In the genomic region with DNA sequence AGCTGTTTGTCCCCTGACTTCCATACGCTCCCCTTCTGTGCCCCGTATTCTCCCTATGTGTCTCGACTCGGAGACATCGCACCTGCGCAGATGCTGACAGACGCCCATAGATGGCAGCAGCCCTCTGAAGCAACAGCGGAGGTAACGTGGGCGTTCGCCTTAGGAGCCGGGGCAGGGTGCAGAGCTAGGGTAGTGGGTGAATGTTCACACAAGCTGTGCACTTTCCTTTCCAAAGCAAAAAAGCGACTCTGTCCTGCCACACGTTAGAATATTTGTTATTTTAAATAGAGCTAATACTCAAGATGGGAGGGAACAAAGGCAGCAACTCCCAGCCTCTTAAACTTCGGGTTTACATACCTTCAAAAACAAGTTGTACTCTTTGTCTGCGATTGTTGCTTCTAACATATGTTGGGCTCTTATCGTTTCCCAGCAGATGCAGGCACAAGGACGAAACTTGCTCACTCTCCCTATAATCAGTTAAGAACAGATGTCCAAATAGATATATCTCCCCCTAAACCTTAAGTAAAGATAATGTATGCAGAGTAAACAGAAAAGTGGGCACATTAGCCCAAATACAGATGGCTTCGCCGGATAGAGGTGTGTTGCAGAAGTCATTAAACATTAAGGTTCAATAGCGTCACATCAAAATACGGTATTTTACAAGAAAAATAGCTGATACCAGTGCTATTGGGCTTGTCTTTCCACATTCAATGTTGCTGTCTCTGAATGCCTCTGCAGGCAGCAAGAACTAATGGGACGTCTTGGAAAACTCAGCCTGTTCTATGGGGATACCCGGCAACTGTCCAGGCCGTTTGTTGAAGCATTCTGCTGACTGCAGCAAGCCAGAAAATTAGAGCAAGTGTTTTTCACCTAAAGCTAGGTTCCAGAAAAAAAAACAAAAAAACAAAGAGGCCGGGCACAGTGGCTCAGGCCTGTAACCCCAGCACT, we compare ENCODE assay signal across 8 cellular contexts.
DNase-seq lines count a peak whose midpoint lies in the region; ATAC-seq and TF ChIP-seq lines count a peak whose summit lies in the region.

No MANE protein-coding gene starts in this region.

- 0 out of 2 replicates have a peak overlapping the region, but pooled peaks have one; percentile 3 for H3K4me2 ChIP-seq in SK-N-SH

- H3K36me3 Mint-ChIP-seq in activated naive CD4-positive, alpha-beta T cell treated with anti-CD3 and anti-CD28 coated beads for 36 hours (ENCODE audit: low read depth), result no peaks in the 10 kb centered on the region

- no peak overlapping the region for H3K4me3 Mint-ChIP-seq in activated naive CD4-positive, alpha-beta T cell treated with anti-CD3 and anti-CD28 coated beads for 36 hours

- CTCF ChIA-PET in SK-N-SH (lab: Yijun Ruan, JAX), result interaction anchor here (0.6 to 2.8 kb wide), 31 partner anchors 8 to 610 kb away, joined by 3 to 19 read pairs (median 3); a partner anchor contains a TSS
- CTCF ChIA-PET in activated naive CD4-positive, alpha-beta T cell treated with anti-CD3 and anti-CD28 coated beads for 36 hours (lab: Charles Lee), result interaction anchor here (0.6 to 6.0 kb wide), 40 partner anchors 8 to 767 kb away, joined by 3 to 68 read pairs (median 3); no protein-coding TSS in a partner anchor

- no peak for TF ChIP-seq EP300 in SK-N-SH (IDR thresholded peaks at IDR 0.05; ENCODE audit: borderline replicate concordance in 1 of 2, low read depth in 1 of 2, low read length in 1 of 2)

- H3K27me3 ChIP-seq in SK-N-SH (ENCODE audit: insufficient read depth) (no peaks in the 10 kb centered on the region), heart left ventricle (peaks cover 0 to 3% (median 0%) of the 10 kb centered on the region in 9 donors)

- no peaks in the 10 kb centered on the region for H3K9me3 ChIP-seq in SK-N-SH
- H3K9me3 ChIP-seq in heart left ventricle, result no peaks in the 10 kb centered on the region

- TF ChIP-seq POLR2A in heart left ventricle (IDR thresholded peaks at IDR 0.05), result no peak

- TF ChIP-seq CTCF in SK-N-SH (IDR thresholded peaks at IDR 0.05), result peak; percentile 69
- peak; percentile 28 to 69 (median 59) for TF ChIP-seq CTCF in heart left ventricle (IDR thresholded peaks at IDR 0.05)

- no peaks in the 10 kb centered on the region for H3K36me3 ChIP-seq in SK-N-SH (replicated peaks in 1 of 2; ENCODE audit: control insufficient read depth in 1 of 2, insufficient read depth in 2 of 2, low read length in 1 of 2)
- no peaks in the 10 kb centered on the region for H3K36me3 ChIP-seq in heart left ventricle

- H3K79me2 ChIP-seq in SK-N-SH (ENCODE audit: insufficient read depth), result no peaks in the 10 kb centered on the region

- H3K27ac Mint-ChIP-seq in activated naive CD4-positive, alpha-beta T cell treated with anti-CD3 and anti-CD28 coated beads for 36 hours, result no peak overlapping the region

- H3F3A ChIP-seq in SK-N-SH (replicated peaks; ENCODE audit: insufficient read depth), result peaks cover 7% of the 10 kb centered on the region

- peak overlapping the region in 1 of 2 experiments; percentile 42; a peak in 2 of 4 replicates for H3K4me3 ChIP-seq in SK-N-SH (ENCODE audit: low read depth in 2 of 2, low read length in 1 of 2)
- H3K4me3 ChIP-seq in heart left ventricle, result peak overlapping the region in 1 of 12 donors; percentile 7

- H3K27ac ChIP-seq in SK-N-SH (ENCODE audit: low read depth in 2 of 2, low read length in 1 of 2) (no peak overlapping the region), heart left ventricle (no peak overlapping the region)

- ATAC-seq in GM19452 (IDR thresholded peaks at IDR 0.05; ENCODE audit: unreplicated experiment) (peak; percentile 95), HG03520 (IDR thresholded peaks at IDR 0.05; ENCODE audit: unreplicated experiment) (peak; percentile 96), heart left ventricle (peak; percentile 73 to 95 (median 92))

- H3K4me1 Mint-ChIP-seq in activated naive CD4-positive, alpha-beta T cell treated with anti-CD3 and anti-CD28 coated beads for 36 hours (ENCODE audit: low read depth), result peaks cover 13% of the 10 kb centered on the region

- peak; percentile 82 for TF ChIP-seq RAD21 in SK-N-SH (IDR thresholded peaks at IDR 0.05; ENCODE audit: low read length)

- POLR2A ChIA-PET in SK-N-SH (lab: Yijun Ruan, JAX), result no interaction called here

- intact Hi-C loops in activated naive CD4-positive, alpha-beta T cell treated with anti-CD3 and anti-CD28 coated beads for 36 hours (cut with micrococcal nuclease), result loop anchor here (1.0 kb wide), 3 partner anchors 201 to 497 kb away; a partner anchor contains a TSS
- intact Hi-C loops in heart left ventricle (cut with DNase I), result loop anchor here in 8 of 10 donors (1.0 to 10.0 kb wide), 6 partner anchors 204 to 497 kb away; a partner anchor contains a TSS

- no peak overlapping the region for H3K9ac ChIP-seq in SK-N-SH

- H3K4me1 ChIP-seq in SK-N-SH (ENCODE audit: control insufficient read depth in 1 of 2, insufficient read depth in 2 of 2, low read depth in 1 of 2, low read length in 1 of 2), result peaks cover 2 to 3% of the 10 kb centered on the region in 2 experiments; a peak in 1 of 4 replicates
- peaks cover 0 to 19% (median 1%) of the 10 kb centered on the region in 12 donors for H3K4me1 ChIP-seq in heart left ventricle

- no peaks in the 10 kb centered on the region for H3K9me3 Mint-ChIP-seq in activated naive CD4-positive, alpha-beta T cell treated with anti-CD3 and anti-CD28 coated beads for 36 hours

- DNase-seq in CMK (ENCODE audit: low read depth) (peak; percentile 92), SK-N-SH (peak; percentile 71), heart left ventricle (peak; percentile 53 to 86 (median 69)), renal cortical epithelial cell (ENCODE audit: low read depth) (peak; percentile 39), GOT3 (lab: John Stamatoyannopoulos, UW) (no peak)
- DNase-seq in activated naive CD4-positive, alpha-beta T cell treated with anti-CD3 and anti-CD28 coated beads for 36 hours, result peak; percentile 90

- H2AFZ ChIP-seq in SK-N-SH (ENCODE audit: low read depth), result no peak overlapping the region; the same call in 1 of the 2 replicates

- 0 out of 2 replicates have a peak, but pooled peaks cover 3% of the 10 kb centered on the region for H3K9me2 ChIP-seq in SK-N-SH

- no peaks in the 10 kb centered on the region for H3K27me3 Mint-ChIP-seq in activated naive CD4-positive, alpha-beta T cell treated with anti-CD3 and anti-CD28 coated beads for 36 hours (ENCODE audit: low read depth)

- no peaks in the 10 kb centered on the region for H4K20me1 ChIP-seq in SK-N-SH (ENCODE audit: insufficient read depth)

- 36% methylated on average over 15 of the region's 26 CpGs for WGBS in SK-N-SH (ENCODE audit: low lambda C conversion rate)
- 27 to 32% (median 29%) methylated on average over 24 to 26 of the region's 26 CpGs for WGBS in heart left ventricle, 4 donors

TF ChIP-seq in SK-N-SH, 30 proteins besides CTCF, POLR2A, EP300 and RAD21:
- TF ChIP-seq, protein P1, sequence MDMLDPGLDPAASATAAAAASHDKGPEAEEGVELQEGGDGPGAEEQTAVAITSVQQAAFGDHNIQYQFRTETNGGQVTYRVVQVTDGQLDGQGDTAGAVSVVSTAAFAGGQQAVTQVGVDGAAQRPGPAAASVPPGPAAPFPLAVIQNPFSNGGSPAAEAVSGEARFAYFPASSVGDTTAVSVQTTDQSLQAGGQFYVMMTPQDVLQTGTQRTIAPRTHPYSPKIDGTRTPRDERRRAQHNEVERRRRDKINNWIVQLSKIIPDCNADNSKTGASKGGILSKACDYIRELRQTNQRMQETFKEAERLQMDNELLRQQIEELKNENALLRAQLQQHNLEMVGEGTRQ (IDR thresholded peaks at IDR 0.05; ENCODE audit: borderline replicate concordance, low read depth, low read length), result no peak
- peak; percentile 52; the same call in 1 of the 2 replicates for TF ChIP-seq NRF1 (IDR thresholded peaks at IDR 0.05; ENCODE audit: low read depth, low read length)
- no peak for TF ChIP-seq RFX5 (IDR thresholded peaks at IDR 0.05; ENCODE audit: low read length)
- TF ChIP-seq SMC3 (IDR thresholded peaks at IDR 0.05; ENCODE audit: low read depth, low read length), result peak; percentile 54
- TF ChIP-seq FOSL2 (IDR thresholded peaks at IDR 0.05; ENCODE audit: borderline replicate concordance, low read depth), result no peak
- TF ChIP-seq, protein P2, sequence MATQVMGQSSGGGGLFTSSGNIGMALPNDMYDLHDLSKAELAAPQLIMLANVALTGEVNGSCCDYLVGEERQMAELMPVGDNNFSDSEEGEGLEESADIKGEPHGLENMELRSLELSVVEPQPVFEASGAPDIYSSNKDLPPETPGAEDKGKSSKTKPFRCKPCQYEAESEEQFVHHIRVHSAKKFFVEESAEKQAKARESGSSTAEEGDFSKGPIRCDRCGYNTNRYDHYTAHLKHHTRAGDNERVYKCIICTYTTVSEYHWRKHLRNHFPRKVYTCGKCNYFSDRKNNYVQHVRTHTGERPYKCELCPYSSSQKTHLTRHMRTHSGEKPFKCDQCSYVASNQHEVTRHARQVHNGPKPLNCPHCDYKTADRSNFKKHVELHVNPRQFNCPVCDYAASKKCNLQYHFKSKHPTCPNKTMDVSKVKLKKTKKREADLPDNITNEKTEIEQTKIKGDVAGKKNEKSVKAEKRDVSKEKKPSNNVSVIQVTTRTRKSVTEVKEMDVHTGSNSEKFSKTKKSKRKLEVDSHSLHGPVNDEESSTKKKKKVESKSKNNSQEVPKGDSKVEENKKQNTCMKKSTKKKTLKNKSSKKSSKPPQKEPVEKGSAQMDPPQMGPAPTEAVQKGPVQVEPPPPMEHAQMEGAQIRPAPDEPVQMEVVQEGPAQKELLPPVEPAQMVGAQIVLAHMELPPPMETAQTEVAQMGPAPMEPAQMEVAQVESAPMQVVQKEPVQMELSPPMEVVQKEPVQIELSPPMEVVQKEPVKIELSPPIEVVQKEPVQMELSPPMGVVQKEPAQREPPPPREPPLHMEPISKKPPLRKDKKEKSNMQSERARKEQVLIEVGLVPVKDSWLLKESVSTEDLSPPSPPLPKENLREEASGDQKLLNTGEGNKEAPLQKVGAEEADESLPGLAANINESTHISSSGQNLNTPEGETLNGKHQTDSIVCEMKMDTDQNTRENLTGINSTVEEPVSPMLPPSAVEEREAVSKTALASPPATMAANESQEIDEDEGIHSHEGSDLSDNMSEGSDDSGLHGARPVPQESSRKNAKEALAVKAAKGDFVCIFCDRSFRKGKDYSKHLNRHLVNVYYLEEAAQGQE (IDR thresholded peaks at IDR 0.05; ENCODE audit: low read depth, low read length), result no peak
